Comparison of ENCODE assay signal across 1 cellular context in genomic region chr16:54926166-54926838, GRCh38.
TF ChIP-seq lines count a peak whose summit lies in the region.

No MANE protein-coding gene starts in this region.

TF ChIP-seq in IMR-90, 13 proteins besides CTCF, POLR2A, EP300 and RAD21:
- TF ChIP-seq CEBPB (IDR thresholded peaks at IDR 0.05; ENCODE audit: low read depth, low read length) (no peak), NFE2L2 (IDR thresholded peaks at IDR 0.05; ENCODE audit: low read depth, low read length) (no peak), RFX5 (IDR thresholded peaks at IDR 0.05; ENCODE audit: low read depth, low read length) (no peak), FOS (IDR thresholded peaks at IDR 0.05; ENCODE audit: low read depth, low read length) (no peak), CHD1 (IDR thresholded peaks at IDR 0.05; ENCODE audit: low read depth, low read length) (no peak), SMC3 (IDR thresholded peaks at IDR 0.05; ENCODE audit: low read depth, low read length) (no peak), MXI1 (IDR thresholded peaks at IDR 0.05; ENCODE audit: borderline replicate concordance, low read depth, low read length) (no peak), BHLHE40 (IDR thresholded peaks at IDR 0.05; ENCODE audit: low read depth, low read length) (no peak), ELK1 (IDR thresholded peaks at IDR 0.05; ENCODE audit: borderline replicate concordance, low read depth, low read length) (no peak)
